ENCODE assay signal across 8 cellular contexts in the genomic region with DNA sequence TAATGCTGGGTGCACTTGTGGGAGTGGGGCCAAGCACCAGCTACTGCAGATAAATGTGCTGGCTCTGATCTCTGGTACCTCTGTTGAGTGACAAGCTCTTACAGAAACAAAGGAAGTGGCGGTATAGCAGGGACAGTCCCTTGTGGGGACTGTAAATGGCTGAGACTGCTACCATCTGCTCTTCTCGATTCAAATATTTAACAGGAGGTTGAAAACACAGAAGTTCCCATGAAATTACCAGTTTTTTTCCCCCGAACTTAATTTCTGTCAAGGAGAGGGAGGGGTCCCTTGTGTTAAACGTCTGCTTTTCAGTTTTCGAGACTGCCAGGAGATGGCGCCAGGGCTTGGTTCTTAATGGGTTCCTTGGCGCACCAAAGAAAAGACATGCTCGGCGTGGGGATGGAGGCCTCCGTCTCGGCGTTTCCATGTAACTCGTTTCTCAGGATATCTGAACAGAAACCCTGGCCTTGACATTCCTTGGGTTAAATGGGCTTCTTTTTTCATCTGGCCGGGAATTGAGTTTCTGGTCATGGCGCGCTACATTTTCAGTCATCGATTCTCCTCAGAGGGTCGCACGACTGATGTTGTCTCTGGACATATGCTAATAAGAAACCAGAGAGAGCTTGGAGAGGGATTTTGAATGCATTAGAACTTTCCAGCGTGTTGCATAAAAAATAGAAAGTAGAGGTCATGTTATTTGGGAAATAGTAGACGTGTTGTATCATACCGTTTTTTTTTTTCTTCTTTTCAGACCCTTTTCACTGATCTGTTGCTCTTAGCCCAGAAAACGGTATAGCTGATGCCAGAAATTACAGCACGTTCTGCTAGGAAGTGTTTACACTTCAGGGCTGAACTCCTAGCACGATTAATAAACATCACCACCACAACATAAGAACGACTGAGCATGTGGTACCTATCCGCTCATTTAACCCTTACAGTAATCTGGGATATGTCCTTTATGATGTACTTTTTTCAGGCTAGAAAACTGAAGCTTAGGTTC.
DNase-seq lines count a peak whose midpoint lies in the region; ATAC-seq and FAIRE-seq lines count a peak whose summit lies in the region.

No MANE protein-coding gene starts in this region.

- H3K27me3 Mint-ChIP-seq in CD4-positive, CD25-positive, alpha-beta regulatory T cell = peaks cover 11% of the 10 kb centered on the region
- H3K27me3 Mint-ChIP-seq in activated CD4-positive, alpha-beta T cell treated with anti-CD3 and anti-CD28 coated beads for 36 hours = peaks cover 4% of the 10 kb centered on the region
- H3K27me3 Mint-ChIP-seq in effector memory CD8-positive, alpha-beta T cell = peaks cover 41 to 65% of the 10 kb centered on the region in 2 donors
- peaks cover 2% of the 10 kb centered on the region for H3K27me3 Mint-ChIP-seq in memory B cell

- no peaks in the 10 kb centered on the region for H3K36me3 ChIP-seq in CD4-positive, CD25-positive, alpha-beta regulatory T cell (ENCODE audit: control insufficient read depth, insufficient read depth, low read length)

- H3K4me3 Mint-ChIP-seq in CD4-positive, CD25-positive, alpha-beta regulatory T cell = peak overlapping the region; percentile 55 to 88 (median 80)
- peak overlapping the region; percentile 29 for H3K4me3 Mint-ChIP-seq in activated CD4-positive, alpha-beta T cell treated with anti-CD3 and anti-CD28 coated beads for 36 hours
- H3K4me3 Mint-ChIP-seq in effector memory CD8-positive, alpha-beta T cell = no peak overlapping the region
- H3K4me3 Mint-ChIP-seq in memory B cell = peak overlapping the region; percentile 59

- no peak overlapping the region for H3K27ac ChIP-seq in CD4-positive, CD25-positive, alpha-beta regulatory T cell (ENCODE audit: insufficient read depth, low read length, poor library complexity, severe bottlenecking)

- H3K27ac Mint-ChIP-seq in CD4-positive, CD25-positive, alpha-beta regulatory T cell = peak overlapping the region; percentile 70 to 93 (median 81)
- H3K27ac Mint-ChIP-seq in activated CD4-positive, alpha-beta T cell treated with anti-CD3 and anti-CD28 coated beads for 36 hours = peak overlapping the region; percentile 62
- no peak overlapping the region for H3K27ac Mint-ChIP-seq in effector memory CD8-positive, alpha-beta T cell
- H3K27ac Mint-ChIP-seq in memory B cell = peak overlapping the region; percentile 19

- peak overlapping the region; percentile 69 for H3K4me3 ChIP-seq in CD4-positive, CD25-positive, alpha-beta regulatory T cell (ENCODE audit: low read depth, low read length)

- peaks cover 0 to 4% (median 0%) of the 10 kb centered on the region in 7 donors for H3K9me3 Mint-ChIP-seq in CD4-positive, CD25-positive, alpha-beta regulatory T cell
- no peaks in the 10 kb centered on the region for H3K9me3 Mint-ChIP-seq in activated CD4-positive, alpha-beta T cell treated with anti-CD3 and anti-CD28 coated beads for 36 hours (ENCODE audit: low read depth)
- no peaks in the 10 kb centered on the region for H3K9me3 Mint-ChIP-seq in effector memory CD8-positive, alpha-beta T cell
- H3K9me3 Mint-ChIP-seq in memory B cell = no peaks in the 10 kb centered on the region

- peaks cover 10 to 27% (median 11%) of the 10 kb centered on the region in 4 donors for H3K4me1 Mint-ChIP-seq in CD4-positive, CD25-positive, alpha-beta regulatory T cell
- peaks cover 26% of the 10 kb centered on the region for H3K4me1 Mint-ChIP-seq in activated CD4-positive, alpha-beta T cell treated with anti-CD3 and anti-CD28 coated beads for 36 hours
- peaks cover 0 to 3% of the 10 kb centered on the region in 2 donors for H3K4me1 Mint-ChIP-seq in effector memory CD8-positive, alpha-beta T cell (ENCODE audit: low read depth in 2 of 2)
- H3K4me1 Mint-ChIP-seq in memory B cell = peaks cover 8% of the 10 kb centered on the region

- CTCF ChIA-PET in activated CD4-positive, alpha-beta T cell treated with anti-CD3 and anti-CD28 coated beads for 36 hours (lab: Charles Lee) = interaction anchor here (0.6 to 2.1 kb wide), 7 partner anchors 8 to 525 kb away, joined by 3 to 10 read pairs (median 4); no protein-coding TSS in a partner anchor

- intact Hi-C loops in activated CD4-positive, alpha-beta T cell treated with anti-CD3 and anti-CD28 coated beads for 36 hours (cut with DNase I, micrococcal nuclease) = loop anchor here (1.0 to 10.0 kb wide), 6 partner anchors 102 to 526 kb away; no protein-coding TSS in a partner anchor

- peak; percentile 93 for FAIRE-seq in GM19239 (lab: Jason Lieb, UNC)

- peak in 2 of 3 donors; percentile 42 to 71 for DNase-seq in CD4-positive, CD25-positive, alpha-beta regulatory T cell
- DNase-seq in GM19239 (ENCODE audit: insufficient read length, low spot score) (peak; percentile 29), NCI-H2171 (lab: John Stamatoyannopoulos, UW) (peak; percentile 40), memory B cell (ENCODE audit: low spot score in 2 of 2) (peak; percentile 18 to 21)
- DNase-seq in activated CD4-positive, alpha-beta T cell treated with anti-CD3 and anti-CD28 coated beads for 36 hours = peak; percentile 85
- DNase-seq in effector memory CD8-positive, alpha-beta T cell = peak in 1 of 3 experiments; percentile 4
- DNase-seq in stimulated activated CD8-positive, alpha-beta memory T cell treated with anti-CD3 and anti-CD28 coated beads, Interleukin-2, amount 100 ng/mL, for 48 hours (ENCODE audit: low read depth in 2 of 2) = peak; percentile 40 to 55

- POLR2A ChIA-PET in activated CD4-positive, alpha-beta T cell treated with anti-CD3 and anti-CD28 coated beads for 36 hours (lab: Charles Lee) = no interaction called here

- H3K27me3 ChIP-seq in CD4-positive, CD25-positive, alpha-beta regulatory T cell (ENCODE audit: control insufficient read depth, insufficient read depth, low read length) = peaks cover 4% of the 10 kb centered on the region

- ATAC-seq in CD4-positive, CD25-positive, alpha-beta regulatory T cell (ENCODE audit: low read depth in 2 of 2) = peak; percentile 87 to 96
- peak; percentile 90 for ATAC-seq in HG03175 (IDR thresholded peaks at IDR 0.05; ENCODE audit: unreplicated experiment)
- peak; percentile 97 for ATAC-seq in activated CD4-positive, alpha-beta T cell treated with anti-CD3 and anti-CD28 coated beads for 36 hours
- peak; percentile 29 for ATAC-seq in effector memory CD8-positive, alpha-beta T cell (replicated peaks)
- ATAC-seq in memory B cell (ENCODE audit: low read depth) = peak; percentile 90

- H3K4me1 ChIP-seq in CD4-positive, CD25-positive, alpha-beta regulatory T cell (ENCODE audit: control insufficient read depth, insufficient read depth, low read length, poor library complexity, severe bottlenecking) = peaks cover 10% of the 10 kb centered on the region

- no peaks in the 10 kb centered on the region for H3K9me3 ChIP-seq in CD4-positive, CD25-positive, alpha-beta regulatory T cell (ENCODE audit: control insufficient read depth in 2 of 2, low read length in 2 of 2)

- H3K36me3 Mint-ChIP-seq in CD4-positive, CD25-positive, alpha-beta regulatory T cell = peaks cover 3% of the 10 kb centered on the region
- H3K36me3 Mint-ChIP-seq in activated CD4-positive, alpha-beta T cell treated with anti-CD3 and anti-CD28 coated beads for 36 hours (ENCODE audit: low read depth) = no peaks in the 10 kb centered on the region
- H3K36me3 Mint-ChIP-seq in effector memory CD8-positive, alpha-beta T cell (ENCODE audit: insufficient read depth) = no peaks in the 10 kb centered on the region
- H3K36me3 Mint-ChIP-seq in memory B cell = no peaks in the 10 kb centered on the region

Comparison
In these comparisons a context has a peak if more than half of its experiments do, and no peak if none do; other contexts are left out.
1. ATAC-seq: peak in every context shown above with its lines; median percentile 97 in activated CD4-positive, alpha-beta T cell treated with anti-CD3 and anti-CD28 coated beads for 36 hours; 92 in CD4-positive, CD25-positive, alpha-beta regulatory T cell; 90 in HG03175; 90 in memory B cell; 29 in effector memory CD8-positive, alpha-beta T cell.
2. H3K27ac Mint-ChIP-seq: peak in CD4-positive, CD25-positive, alpha-beta regulatory T cell (3 of 3), activated CD4-positive, alpha-beta T cell treated with anti-CD3 and anti-CD28 coated beads for 36 hours (single experiment) and memory B cell (single experiment); none in effector memory CD8-positive, alpha-beta T cell (0 of 2).
3. H3K4me3 Mint-ChIP-seq: peak in CD4-positive, CD25-positive, alpha-beta regulatory T cell (4 of 4), activated CD4-positive, alpha-beta T cell treated with anti-CD3 and anti-CD28 coated beads for 36 hours (single experiment) and memory B cell (single experiment); none in effector memory CD8-positive, alpha-beta T cell (0 of 2).